Comparison of ENCODE assay signal across 28 cellular contexts in the genomic region with DNA sequence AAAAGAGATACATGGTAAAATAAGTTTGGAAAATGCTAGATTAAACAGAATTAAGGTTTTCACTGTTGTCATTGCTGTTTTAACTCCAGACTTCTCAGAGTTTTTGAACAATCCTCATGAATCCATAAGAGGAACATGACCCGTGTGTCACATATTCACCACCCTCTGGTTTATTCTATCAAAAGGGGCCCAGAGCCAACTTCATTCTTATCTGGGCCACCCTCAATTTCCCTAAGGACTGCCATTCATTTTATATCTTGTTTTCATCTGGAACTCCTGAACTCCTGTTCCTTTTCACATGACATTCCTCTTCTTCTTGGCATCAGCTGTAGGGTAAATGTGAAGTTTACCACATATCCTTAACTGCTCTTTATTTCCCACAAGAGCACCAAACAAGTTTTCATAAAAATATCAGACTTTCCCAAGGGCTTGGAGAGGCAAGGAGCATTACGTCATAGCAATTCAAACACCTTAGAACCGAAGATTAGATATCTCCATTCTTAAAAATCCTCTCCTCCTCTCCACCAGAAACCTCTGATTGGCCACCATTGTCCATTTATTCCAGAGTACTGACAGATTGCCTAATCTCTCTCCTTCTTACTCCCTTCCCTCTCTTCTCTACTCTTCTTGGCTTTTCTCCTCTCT.
"Had no signal": no experiment of that assay in that cellular context is flagged by ENCODE, and none has a peak within 500 bp of the region (broad histone marks: within the 10 kb centered on the region; RNA-seq: fewer than 3 reads in every experiment).

No MANE protein-coding gene starts in this region.

- H3K4me3 Mint-ChIP-seq: activated CD4-positive, alpha-beta memory T cell treated with anti-CD3 and anti-CD28 coated beads for 36 hours; activated CD4-positive, alpha-beta T cell treated with anti-CD3 and anti-CD28 coated beads for 36 hours; activated CD4-positive, alpha-beta T cell treated with anti-CD3 and anti-CD28 coated beads, Interleukin-2, amount 10 ng/mL, durations not matched to agents 24 days and 14 days; activated CD8-positive, alpha-beta memory T cell treated with anti-CD3 and anti-CD28 coated beads, Interleukin-2, amount 10 ng/mL, durations not matched to agents 7 days and 5 days; activated CD8-positive, alpha-beta T cell treated with anti-CD3 and anti-CD28 coated beads, Interleukin-2, amount 10 ng/mL, durations not matched to agents 7 days and 5 days; activated naive CD4-positive, alpha-beta T cell treated with anti-CD3 and anti-CD28 coated beads, Interleukin-2, amount 50 U/mL, for 24 hours; activated naive CD8-positive, alpha-beta T cell treated with anti-CD3 and anti-CD28 coated beads for 36 hours; activated naive CD8-positive, alpha-beta T cell treated with anti-CD3 and anti-CD28 coated beads, Interleukin-2, amount 50 U/mL, for 24 hours; activated T-helper 17 cell treated with anti-CD3 and anti-CD28 coated beads, Interleukin-2, amount 50 U/mL, for 72 hours; effector memory CD8-positive, alpha-beta T cell had no signal

- H3K27me3 ChIP-seq: adrenal gland, body of pancreas, esophagus squamous epithelium had no signal

- H3K4me1 Mint-ChIP-seq: activated CD4-positive, alpha-beta T cell treated with anti-CD3 and anti-CD28 coated beads for 36 hours; activated CD4-positive, alpha-beta T cell treated with anti-CD3 and anti-CD28 coated beads, Interleukin-2, amount 10 ng/mL, durations not matched to agents 24 days and 14 days; activated CD8-positive, alpha-beta memory T cell treated with anti-CD3 and anti-CD28 coated beads, Interleukin-2, amount 10 ng/mL, durations not matched to agents 7 days and 5 days; activated naive CD4-positive, alpha-beta T cell treated with anti-CD3 and anti-CD28 coated beads, Interleukin-2, amount 50 U/mL, for 24 hours; activated naive CD8-positive, alpha-beta T cell treated with anti-CD3 and anti-CD28 coated beads for 36 hours; activated naive CD8-positive, alpha-beta T cell treated with anti-CD3 and anti-CD28 coated beads, Interleukin-2, amount 50 U/mL, for 24 hours; activated T-helper 17 cell treated with anti-CD3 and anti-CD28 coated beads, Interleukin-2, amount 50 U/mL, for 72 hours had no signal

- H3K9me3 Mint-ChIP-seq: activated CD4-positive, alpha-beta memory T cell treated with anti-CD3 and anti-CD28 coated beads for 36 hours; activated CD4-positive, alpha-beta T cell treated with anti-CD3 and anti-CD28 coated beads, Interleukin-2, amount 10 ng/mL, durations not matched to agents 24 days and 14 days; activated naive CD4-positive, alpha-beta T cell treated with anti-CD3 and anti-CD28 coated beads, Interleukin-2, amount 50 U/mL, for 24 hours; activated naive CD8-positive, alpha-beta T cell treated with anti-CD3 and anti-CD28 coated beads for 36 hours; activated naive CD8-positive, alpha-beta T cell treated with anti-CD3 and anti-CD28 coated beads, Interleukin-2, amount 50 U/mL, for 24 hours; activated T-helper 17 cell treated with anti-CD3 and anti-CD28 coated beads, Interleukin-2, amount 50 U/mL, for 72 hours; effector memory CD8-positive, alpha-beta T cell had no signal

- H3K36me3 Mint-ChIP-seq: activated CD4-positive, alpha-beta memory T cell treated with anti-CD3 and anti-CD28 coated beads for 36 hours; activated CD8-positive, alpha-beta memory T cell treated with anti-CD3 and anti-CD28 coated beads, Interleukin-2, amount 10 ng/mL, durations not matched to agents 7 days and 5 days; activated naive CD4-positive, alpha-beta T cell treated with anti-CD3 and anti-CD28 coated beads, Interleukin-2, amount 50 U/mL, for 24 hours; activated naive CD8-positive, alpha-beta T cell treated with anti-CD3 and anti-CD28 coated beads for 36 hours had no signal

- H3K4me3 ChIP-seq: adrenal gland, body of pancreas, esophagus squamous epithelium had no signal

- ATAC-seq: activated CD4-positive, alpha-beta T cell treated with anti-CD3 and anti-CD28 coated beads for 36 hours; activated CD8-positive, alpha-beta memory T cell treated with anti-CD3 and anti-CD28 coated beads, Interleukin-2, amount 10 ng/mL, durations not matched to agents 7 days and 5 days; activated CD8-positive, alpha-beta T cell treated with anti-CD3 and anti-CD28 coated beads, Interleukin-2, amount 10 ng/mL, durations not matched to agents 7 days and 5 days; activated naive CD8-positive, alpha-beta T cell treated with anti-CD3 and anti-CD28 coated beads, Interleukin-2, amount 50 U/mL, for 24 hours; activated T-helper 17 cell treated with anti-CD3 and anti-CD28 coated beads, Interleukin-2, amount 50 U/mL, for 72 hours; body of pancreas; effector memory CD8-positive, alpha-beta T cell had no signal

- DNase-seq: activated CD4-positive, alpha-beta memory T cell treated with anti-CD3 and anti-CD28 coated beads for 36 hours; activated CD4-positive, alpha-beta T cell treated with anti-CD3 and anti-CD28 coated beads for 36 hours; activated CD4-positive, alpha-beta T cell treated with anti-CD3 and anti-CD28 coated beads, Interleukin-2, amount 10 ng/mL, durations not matched to agents 24 days and 14 days; activated CD4-positive, CD25-positive, alpha-beta regulatory T cell; activated CD4-positive, CD25-positive, alpha-beta regulatory T cell treated with anti-CD3 and anti-CD28 coated beads, Interleukin-2, amount 50 U/mL, for 72 hours; activated CD8-positive, alpha-beta memory T cell treated with anti-CD3 and anti-CD28 coated beads, Interleukin-2, amount 10 ng/mL, durations not matched to agents 7 days and 5 days; activated CD8-positive, alpha-beta memory T cell treated with anti-CD3 and anti-CD28 coated beads, Interleukin-2, amount 50 U/mL, for 4 hours; activated CD8-positive, alpha-beta T cell treated with anti-CD3 and anti-CD28 coated beads, Interleukin-2, amount 10 ng/mL, durations not matched to agents 7 days and 5 days; activated effector memory CD4-positive, alpha-beta T cell treated with Interleukin-2 at 50 U/mL for 16 hours; activated gamma-delta T cell treated with Interleukin-2 at 50 U/mL for 16 hours; activated naive CD4-positive, alpha-beta T cell treated with Interleukin-2 at 50 U/mL for 16 hours; activated naive CD8-positive, alpha-beta T cell treated with anti-CD3 and anti-CD28 coated beads for 36 hours; activated naive CD8-positive, alpha-beta T cell treated with anti-CD3 and anti-CD28 coated beads, Interleukin-2, amount 50 U/mL, for 24 hours; activated T-cell treated with anti-CD3 and anti-CD28 coated beads, Interleukin-2, amount 50 U/mL, for 1 hour; adrenal gland; amygdala; aorta; body of pancreas; caudate nucleus; effector CD4-positive, alpha-beta T cell; effector memory CD8-positive, alpha-beta T cell; esophagus squamous epithelium; foreskin fibroblast; head of caudate nucleus; T-helper 2 cell had no signal

- H3K9me3 ChIP-seq: adrenal gland, body of pancreas, esophagus squamous epithelium had no signal

- H3K27me3 Mint-ChIP-seq: activated CD4-positive, alpha-beta T cell treated with anti-CD3 and anti-CD28 coated beads, Interleukin-2, amount 10 ng/mL, durations not matched to agents 24 days and 14 days had no signal

- H3K4me1 ChIP-seq: esophagus squamous epithelium had no signal

- H3K27ac ChIP-seq: adrenal gland, body of pancreas, epithelial cell of prostate, esophagus squamous epithelium had no signal

- H3K27ac Mint-ChIP-seq: activated CD4-positive, alpha-beta memory T cell treated with anti-CD3 and anti-CD28 coated beads for 36 hours; activated CD4-positive, alpha-beta T cell treated with anti-CD3 and anti-CD28 coated beads for 36 hours; activated CD4-positive, alpha-beta T cell treated with anti-CD3 and anti-CD28 coated beads, Interleukin-2, amount 10 ng/mL, durations not matched to agents 24 days and 14 days; activated CD8-positive, alpha-beta memory T cell treated with anti-CD3 and anti-CD28 coated beads, Interleukin-2, amount 10 ng/mL, durations not matched to agents 7 days and 5 days; activated CD8-positive, alpha-beta T cell treated with anti-CD3 and anti-CD28 coated beads, Interleukin-2, amount 10 ng/mL, durations not matched to agents 7 days and 5 days; activated naive CD4-positive, alpha-beta T cell treated with anti-CD3 and anti-CD28 coated beads, Interleukin-2, amount 50 U/mL, for 24 hours; activated naive CD8-positive, alpha-beta T cell treated with anti-CD3 and anti-CD28 coated beads for 36 hours; activated naive CD8-positive, alpha-beta T cell treated with anti-CD3 and anti-CD28 coated beads, Interleukin-2, amount 50 U/mL, for 24 hours; activated T-helper 17 cell treated with anti-CD3 and anti-CD28 coated beads, Interleukin-2, amount 50 U/mL, for 72 hours; effector memory CD8-positive, alpha-beta T cell had no signal

- H3K36me3 ChIP-seq: adrenal gland, esophagus squamous epithelium had no signal
